ENCODE assay signal across 8 cellular contexts in the genomic region with DNA sequence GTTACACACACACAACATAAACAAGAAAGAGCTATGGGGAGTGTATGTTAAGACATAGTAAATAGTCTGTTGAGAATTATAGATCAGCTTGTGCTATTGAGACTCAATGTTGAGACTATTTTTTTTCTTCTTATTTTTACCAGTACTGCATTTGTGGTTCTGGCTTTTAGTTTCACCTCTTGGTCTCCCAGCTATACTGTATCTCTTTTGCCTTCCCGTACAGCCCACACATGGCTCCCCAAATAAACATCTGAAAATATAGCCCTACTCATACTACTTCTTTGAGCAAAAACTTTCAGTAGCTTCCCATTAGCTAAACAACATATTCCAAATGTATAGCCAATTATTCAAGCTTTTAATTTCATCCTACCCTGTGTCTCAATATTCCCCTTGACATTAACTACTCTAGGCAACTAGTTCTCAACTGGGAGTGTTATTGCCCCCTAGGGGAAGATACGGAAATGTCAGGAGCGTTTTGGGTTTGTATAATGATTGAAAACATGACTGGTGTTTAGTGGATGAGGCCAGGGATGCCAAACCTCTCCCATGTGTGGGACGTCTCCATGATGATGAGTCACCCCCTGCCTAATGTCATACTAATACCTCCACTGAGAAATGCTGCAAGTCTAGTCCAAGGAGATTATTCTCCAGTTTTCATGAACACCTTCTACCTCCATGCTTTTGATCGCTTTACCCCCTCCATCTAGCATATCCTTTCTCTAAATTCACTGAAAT. TPM values are rescaled to one million over a fixed set of nuclear protein-coding genes. Genes with fewer than 3 reads are reported as not detected.
DNase-seq lines count a peak whose midpoint lies in the region; ATAC-seq and TF ChIP-seq lines count a peak whose summit lies in the region.

No MANE protein-coding gene starts in this region.

- TF ChIP-seq CTCF in esophagus squamous epithelium (IDR thresholded peaks at IDR 0.05) (peak; percentile 29 to 79 (median 50)), osteoblast (IDR thresholded peaks at IDR 0.05; ENCODE audit: extremely low read depth, low read depth, low read length) (peak; percentile 80)

- no peak for TF ChIP-seq POLR2A in esophagus squamous epithelium (IDR thresholded peaks at IDR 0.05)

- no peaks in the 10 kb centered on the region for H4K20me1 ChIP-seq in osteoblast (ENCODE audit: insufficient read depth, low read length)

- no peaks in the 10 kb centered on the region for H3K27me3 ChIP-seq in esophagus squamous epithelium
- peaks cover 19% of the 10 kb centered on the region for H3K27me3 ChIP-seq in osteoblast (ENCODE audit: insufficient read depth, low read length)

- 35 to 45% methylated on average over 4 to 5 of the region's 5 CpGs for WGBS in esophagus squamous epithelium, 2 donors

- H3K9me3 ChIP-seq in esophagus squamous epithelium (no peaks in the 10 kb centered on the region), osteoblast (ENCODE audit: low read depth, low read length) (no peaks in the 10 kb centered on the region)

- intact Hi-C loops in esophagus squamous epithelium (cut with DNase I): no loop called here

- DNase-seq in activated CD4-positive, alpha-beta T cell treated with anti-CD3 and anti-CD28 coated beads for 48 hours: peak; percentile 17
- no peak for DNase-seq in activated CD4-positive, alpha-beta T cell treated with anti-CD3 and anti-CD28 coated beads, Interleukin-2, amount 50 U/mL, for 4 hours
- DNase-seq in RPMI7951 (ENCODE audit: low read depth) (peak; percentile 80), esophagus squamous epithelium (lab: John Stamatoyannopoulos, UW) (no peak), osteoblast (ENCODE audit: insufficient read length, low spot score, missing footprints) (peak; percentile 58)

- H3K4me3 ChIP-seq in esophagus squamous epithelium (no peak overlapping the region), osteoblast (ENCODE audit: insufficient read depth, low read length) (no peak overlapping the region)

- H3K27ac ChIP-seq in esophagus squamous epithelium: no peak overlapping the region
- no peak overlapping the region for H3K27ac ChIP-seq in osteoblast (ENCODE audit: low read depth, low read length)

- no peaks in the 10 kb centered on the region for H3K36me3 ChIP-seq in esophagus squamous epithelium
- no peaks in the 10 kb centered on the region for H3K36me3 ChIP-seq in osteoblast (ENCODE audit: insufficient read depth, low read length)

- H2AFZ ChIP-seq in osteoblast (ENCODE audit: low read length): no peak overlapping the region

- ATAC-seq in GM21390 (IDR thresholded peaks at IDR 0.05; ENCODE audit: unreplicated experiment) (peak; percentile 87), HG03575 (IDR thresholded peaks at IDR 0.05; ENCODE audit: extremely low read depth, insufficient number of reproducible peaks, low FRiP score, unreplicated experiment) (peak; percentile 65)
- no peak for ATAC-seq in activated CD4-positive, CD25-positive, alpha-beta regulatory T cell treated with anti-CD3 and anti-CD28 coated beads, Interleukin-2, amount 50 U/mL, for 24 hours

- no peaks in the 10 kb centered on the region for H3K79me2 ChIP-seq in osteoblast (ENCODE audit: insufficient read depth, low read length)

- no peak overlapping the region for H3K4me2 ChIP-seq in osteoblast (ENCODE audit: insufficient read depth, low read length)

- peaks cover 0 to 11% (median 0%) of the 10 kb centered on the region in 3 donors for H3K4me1 ChIP-seq in esophagus squamous epithelium
- no peaks in the 10 kb centered on the region for H3K4me1 ChIP-seq in osteoblast (ENCODE audit: insufficient read depth, low read length)

RNA-seq across cellular contexts. Expression of a gene that starts 6.8 kb away (rescaled TPM):
- total RNA-seq in RPMI7951 (2014; rRNA removed; shearing (Covaris generic)): not detected in 2 replicates
- total RNA-seq in esophagus squamous epithelium (not detected), osteoblast (not detected in 2 replicates)

RNA-seq across cellular contexts. Expression of a gene that starts 53.9 kb away (rescaled TPM):
- total RNA-seq in RPMI7951 (2014; rRNA removed; shearing (Covaris generic)): 82.5 and 117 TPM in 2 replicates
- total RNA-seq in esophagus squamous epithelium (10 to 100 TPM in 2 of 4 donors, 1 to 10 TPM in 2; 2.7 to 10.9 (median 6.8) TPM), osteoblast (1.4 and 2.4 TPM in 2 replicates)

Comparison
In these comparisons a context has a peak if more than half of its experiments do, and no peak if none do; other contexts are left out.
1. DNase-seq: peak in activated CD4-positive, alpha-beta T cell treated with anti-CD3 and anti-CD28 coated beads for 48 hours (single experiment), RPMI7951 (single experiment) and osteoblast (single experiment); none in activated CD4-positive, alpha-beta T cell treated with anti-CD3 and anti-CD28 coated beads, Interleukin-2, amount 50 U/mL, for 4 hours (0 of 2) and esophagus squamous epithelium (single experiment).
2. ATAC-seq: peak in GM21390 (single experiment) and HG03575 (single experiment); none in activated CD4-positive, CD25-positive, alpha-beta regulatory T cell treated with anti-CD3 and anti-CD28 coated beads, Interleukin-2, amount 50 U/mL, for 24 hours (0 of 2).